In genomic region chr4:74111990-74112389, GRCh38 we compare ENCODE assay signal across 14 cellular contexts. TPM values are rescaled to one million over a fixed set of nuclear protein-coding genes. Genes with fewer than 3 reads are reported as not detected.
DNase-seq lines count a peak whose midpoint lies in the region; ATAC-seq and TF ChIP-seq lines count a peak whose summit lies in the region.
"Had no signal": no experiment of that assay in that cellular context is flagged by ENCODE, and none has a peak within 500 bp of the region (broad histone marks: within the 10 kb centered on the region; RNA-seq: fewer than 3 reads in every experiment).

No MANE protein-coding gene starts in this region.

- H3K4me1 ChIP-seq in heart left ventricle (peaks cover 3 to 67% (median 42%) of the 10 kb centered on the region in 12 donors), psoas muscle (peaks cover 14% of the 10 kb centered on the region)

- 47 to 64% (median 59%) methylated on average over 5 of the region's 5 CpGs for WGBS in heart left ventricle, 4 donors
- 62 to 73% (median 72%) methylated on average over 5 of the region's 5 CpGs for WGBS in psoas muscle, 3 donors

- TSS peak; percentile 0 for BruUV-seq in MCF 10A (replicated peaks; lab: Mats Ljungman, UMichigan)

- no peak overlapping the region for H3K4me3 ChIP-seq in heart left ventricle
- no peak overlapping the region for H3K4me3 ChIP-seq in psoas muscle
- H3K4me3 ChIP-seq: BLaER1 treated with 17β-estradiol and CSF1 and Interleukin-3, amounts not matched to agents 10 nM and 100 nM; SJCRH30 had no signal

- intact Hi-C loops in MCF 10A (cut with micrococcal nuclease) (loop anchor here (5.0 to 10.0 kb wide), 3 partner anchors 195 to 433 kb away; partner anchors contain the start of genes CXCL1 and EPGN), heart left ventricle (cut with DNase I) (no loop called here), psoas muscle (cut with DNase I) (no loop called here)

- H3K27me3 ChIP-seq in heart left ventricle (no peaks in the 10 kb centered on the region), psoas muscle (ENCODE audit: insufficient read depth in 3 of 3, low read length in 2 of 3) (no peaks in the 10 kb centered on the region)
- H3K27me3 ChIP-seq: BLaER1 treated with 17β-estradiol and CSF1 and Interleukin-3, amounts not matched to agents 10 nM and 100 nM; SJCRH30 had no signal

- DNase-seq in ELF-1 (ENCODE audit: low read depth, low spot score): peak; percentile 3
- DNase-seq in MCF 10A (ENCODE audit: unreplicated experiment): peak; percentile 86
- DNase-seq in heart left ventricle: peak in 1 of 5 donors; percentile 32
- no peak for DNase-seq in psoas muscle
- no peak for DNase-seq in GM10266 (ENCODE audit: extremely low spot score)
- DNase-seq in NCI-H128 (lab: John Stamatoyannopoulos, UW; ENCODE audit: unreplicated experiment): no peak
- DNase-seq: activated CD4-positive, alpha-beta T cell treated with anti-CD3 and anti-CD28 coated beads for 1 hour; SJCRH30; stimulated activated naive B cell treated with anti-CD40 and anti-IgM and Interleukin-4, amounts not matched to agents 10 μg/mL and 1 μg/mL and 100 μg/mL, for 72 hours had no signal

- H3K36me3 ChIP-seq in heart left ventricle: no peaks in the 10 kb centered on the region
- no peaks in the 10 kb centered on the region for H3K36me3 ChIP-seq in psoas muscle (ENCODE audit: insufficient read depth in 1 of 2, low read depth in 1 of 2)
- H3K36me3 ChIP-seq: BLaER1 treated with 17β-estradiol and CSF1 and Interleukin-3, amounts not matched to agents 10 nM and 100 nM; SJCRH30 had no signal

- TF ChIP-seq CTCF in MCF 10A (IDR thresholded peaks at IDR 0.05; ENCODE audit: unreplicated experiment) (no peak), heart left ventricle (IDR thresholded peaks at IDR 0.05) (no peak), psoas muscle (IDR thresholded peaks at IDR 0.05) (no peak), GM10266 (IDR thresholded peaks at IDR 0.05; ENCODE audit: control insufficient read depth, insufficient read depth, low read depth, missing control alignments) (no peak)

- peak overlapping the region; percentile 96 for H3K27ac Mint-ChIP-seq in MCF 10A (ENCODE audit: low read depth, unreplicated experiment)
- H3K27ac Mint-ChIP-seq: activated naive CD4-positive, alpha-beta T cell treated with anti-CD3 and anti-CD28 coated beads, Interleukin-2, amount 50 U/mL, for 24 hours; stimulated activated naive B cell treated with anti-CD40 and anti-IgM and Interleukin-4, amounts not matched to agents 10 μg/mL and 1 μg/mL and 100 μg/mL, for 72 hours had no signal

- H3K27ac ChIP-seq in heart left ventricle (peak overlapping the region; percentile 43 to 87 (median 73)), psoas muscle (peak overlapping the region; percentile 30)
- H3K27ac ChIP-seq: SJCRH30 had no signal

- POLR2A ChIA-PET in MCF 10A (lab: Yijun Ruan, JAX): interaction anchor here (0.6 to 12.1 kb wide), 24 partner anchors 8 to 857 kb away, joined by 3 to 521 read pairs (median 4); partner anchors contain the start of genes AREG, CXCL1, CXCL2 and CXCL3

- no peak for TF ChIP-seq POLR2A in heart left ventricle (IDR thresholded peaks at IDR 0.05)

- peaks cover 3% of the 10 kb centered on the region for H3K36me3 Mint-ChIP-seq in MCF 10A (ENCODE audit: insufficient read depth, unreplicated experiment)
- H3K36me3 Mint-ChIP-seq: activated naive CD4-positive, alpha-beta T cell treated with anti-CD3 and anti-CD28 coated beads, Interleukin-2, amount 50 U/mL, for 24 hours; stimulated activated naive B cell treated with anti-CD40 and anti-IgM and Interleukin-4, amounts not matched to agents 10 μg/mL and 1 μg/mL and 100 μg/mL, for 72 hours had no signal

- peak overlapping the region; percentile 62 for H3K4me3 Mint-ChIP-seq in MCF 10A (ENCODE audit: unreplicated experiment)
- H3K4me3 Mint-ChIP-seq: activated naive CD4-positive, alpha-beta T cell treated with anti-CD3 and anti-CD28 coated beads, Interleukin-2, amount 50 U/mL, for 24 hours; stimulated activated naive B cell treated with anti-CD40 and anti-IgM and Interleukin-4, amounts not matched to agents 10 μg/mL and 1 μg/mL and 100 μg/mL, for 72 hours had no signal

- H3K4me1 Mint-ChIP-seq in MCF 10A (ENCODE audit: insufficient read depth, unreplicated experiment): peaks cover 60% of the 10 kb centered on the region
- H3K4me1 Mint-ChIP-seq: activated naive CD4-positive, alpha-beta T cell treated with anti-CD3 and anti-CD28 coated beads, Interleukin-2, amount 50 U/mL, for 24 hours; stimulated activated naive B cell treated with anti-CD40 and anti-IgM and Interleukin-4, amounts not matched to agents 10 μg/mL and 1 μg/mL and 100 μg/mL, for 72 hours had no signal

- CTCF ChIA-PET in MCF 10A (lab: Yijun Ruan, JAX): interaction anchor here (0.6 to 5.5 kb wide), 14 partner anchors 13 to 449 kb away, joined by 3 to 52 read pairs (median 3); partner anchors contain the start of genes CXCL1, CXCL2 and CXCL3

- no peaks in the 10 kb centered on the region for H3K9me3 Mint-ChIP-seq in MCF 10A (ENCODE audit: unreplicated experiment)
- H3K9me3 Mint-ChIP-seq: activated naive CD4-positive, alpha-beta T cell treated with anti-CD3 and anti-CD28 coated beads, Interleukin-2, amount 50 U/mL, for 24 hours; stimulated activated naive B cell treated with anti-CD40 and anti-IgM and Interleukin-4, amounts not matched to agents 10 μg/mL and 1 μg/mL and 100 μg/mL, for 72 hours had no signal

- H3K27me3 Mint-ChIP-seq in MCF 10A (ENCODE audit: insufficient read depth, unreplicated experiment): no peaks in the 10 kb centered on the region

- H3K9me3 ChIP-seq in heart left ventricle: no peaks in the 10 kb centered on the region
- no peaks in the 10 kb centered on the region for H3K9me3 ChIP-seq in psoas muscle
- H3K9me3 ChIP-seq: SJCRH30 had no signal

- ATAC-seq in heart left ventricle (peak; percentile 43 to 74 (median 56)), psoas muscle (peak in 3 of 4 donors; percentile 22 to 43 (median 34)), HG03159 (IDR thresholded peaks at IDR 0.05; ENCODE audit: unreplicated experiment) (no peak), GM18858 (IDR thresholded peaks at IDR 0.05; ENCODE audit: unreplicated experiment) (no peak)
- ATAC-seq: HepG2; stimulated activated naive B cell treated with anti-CD40 and anti-IgM and Interleukin-4, amounts not matched to agents 10 μg/mL and 1 μg/mL and 100 μg/mL, for 72 hours had no signal

RNA-seq across cellular contexts. Expression of gene CXCL2, which starts 13.0 kb away (rescaled TPM):
- 62.3 and 76.2 TPM in 2 replicates for total RNA-seq in MCF 10A (2022)
- 10 to 100 TPM in 3 of 9 donors, 1 to 10 TPM in 6; 1.8 to 33.6 (median 5.9) TPM for total RNA-seq in heart left ventricle
- 1 to 10 TPM; 8.4 to 9.0 TPM for polyA plus RNA-seq in heart left ventricle
- 10 to 100 TPM in 2 of 4 donors, 1 to 10 TPM in 2; 5.8 to 14.2 (median 10.1) TPM for total RNA-seq in psoas muscle
- 10 to 100 TPM in 1 of 3 donors, 1 to 10 TPM in 2; 6.1 to 10.5 (median 8.3) TPM for polyA plus RNA-seq in psoas muscle
- polyA plus RNA-seq: HepG2 had no signal

RNA-seq across cellular contexts. Expression of gene MTHFD2L, which starts 45.9 kb away (rescaled TPM):
- total RNA-seq in MCF 10A (2022) (110 and 113 TPM in 2 replicates), heart left ventricle (10 to 100 TPM in 6 of 9 donors, 1 to 10 TPM in 3; 8.2 to 16.4 (median 12.6) TPM), psoas muscle (10 to 100 TPM in 2 of 4 donors, 1 to 10 TPM in 2; 6.4 to 10.4 (median 9.7) TPM)
- polyA plus RNA-seq in heart left ventricle (10 to 100 TPM in 1 of 2 donors, 1 to 10 TPM in 1; 6.8 to 11.5 TPM), psoas muscle (10 to 100 TPM in 1 of 3 donors, 1 to 10 TPM in 2; 4.3 to 11.6 (median 7.3) TPM)

Comparison
In these comparisons a context has a peak if more than half of its experiments do, and no peak if none do; other contexts are left out.
1. DNase-seq: peak in ELF-1 (single experiment) and MCF 10A (single experiment); none in psoas muscle (0 of 2), GM10266 (single experiment) and NCI-H128 (single experiment).
2. ATAC-seq: peak in heart left ventricle (4 of 4) and psoas muscle (3 of 4); none in HG03159 (single experiment) and GM18858 (single experiment).